Comparison of ENCODE assay signal across 15 cellular contexts in the genomic region with DNA sequence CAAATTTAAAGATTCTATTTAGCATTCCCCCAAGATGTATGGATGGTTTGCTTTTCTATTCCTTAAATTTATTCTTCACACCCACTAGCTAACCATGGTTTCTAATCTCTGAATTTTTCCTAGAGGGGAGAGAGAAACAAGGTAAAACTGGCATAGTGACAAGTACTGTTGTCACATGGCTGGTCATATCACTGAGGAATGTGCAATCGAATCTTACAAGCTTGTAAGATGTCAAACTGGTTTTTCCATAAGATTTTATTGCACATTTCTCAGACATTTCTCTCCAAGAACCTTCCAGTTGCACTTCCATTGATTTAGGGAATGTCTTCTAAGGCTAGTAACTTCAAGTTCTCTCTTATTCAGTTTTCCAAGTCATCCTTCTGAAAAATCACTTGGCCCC.
"Had no signal": no experiment of that assay in that cellular context is flagged by ENCODE, and none has a peak within 500 bp of the region (broad histone marks: within the 10 kb centered on the region; RNA-seq: fewer than 3 reads in every experiment).

No MANE protein-coding gene starts in this region.

- H3K36me3 ChIP-seq: ascending aorta, cardiac muscle cell, gastroesophageal sphincter, thoracic aorta, WERI-Rb-1 had no signal

- H3K4me3 ChIP-seq: ascending aorta, cardiac muscle cell, gastroesophageal sphincter, thoracic aorta had no signal

- DNase-seq: activated CD4-positive, alpha-beta T cell treated with anti-CD3 and anti-CD28 coated beads for 4 hours; activated CD8-positive, alpha-beta memory T cell treated with anti-CD3 and anti-CD28 coated beads, Interleukin-2, amount 50 U/mL, for 48 hours; activated CD8-positive, alpha-beta T cell treated with anti-CD3 and anti-CD28 coated beads for 36 hours; activated naive CD8-positive, alpha-beta T cell treated with anti-CD3 and anti-CD28 coated beads, Interleukin-2, amount 50 U/mL, for 24 hours; hippocampal formation; occipital lobe; stimulated activated CD4-positive, alpha-beta T cell treated with anti-CD3 and anti-CD28 coated beads, Interleukin-4, amount 100 ng/mL, for 4 hours; stimulated activated naive CD8-positive, alpha-beta T cell treated with anti-CD3 and anti-CD28 coated beads, Interleukin-15, amount 100 ng/mL, for 72 hours; T-helper 1 cell; WERI-Rb-1 had no signal

- H3K4me1 ChIP-seq: ascending aorta, gastroesophageal sphincter had no signal

- ATAC-seq: activated CD8-positive, alpha-beta T cell treated with anti-CD3 and anti-CD28 coated beads for 36 hours; activated naive CD8-positive, alpha-beta T cell treated with anti-CD3 and anti-CD28 coated beads, Interleukin-2, amount 50 U/mL, for 24 hours; gastroesophageal sphincter; stimulated activated naive CD8-positive, alpha-beta T cell treated with anti-CD3 and anti-CD28 coated beads, Interleukin-15, amount 100 ng/mL, for 72 hours had no signal

- H3K27ac ChIP-seq: ascending aorta, cardiac muscle cell, gastroesophageal sphincter, thoracic aorta, WERI-Rb-1 had no signal

- H3K9me3 ChIP-seq: ascending aorta, gastroesophageal sphincter, thoracic aorta had no signal

- H3K27me3 ChIP-seq: ascending aorta, gastroesophageal sphincter had no signal

- FAIRE-seq: endothelial cell of umbilical vein had no signal
